Comparison of ENCODE assay signal across 2 cellular contexts in genomic region chrX:80139564-80139963, GRCh38.
TF ChIP-seq lines count a peak whose summit lies in the region.

No MANE protein-coding gene starts in this region.

TF ChIP-seq in GM23338, 12 proteins besides CTCF, POLR2A, EP300 and RAD21 (continued from another document):
- TF ChIP-seq NANOG (IDR thresholded peaks at IDR 0.05; ENCODE audit: borderline replicate concordance) (no peak), REST (IDR thresholded peaks at IDR 0.05; ENCODE audit: unreplicated experiment) (no peak), ZNF462 (CRISPR knock-in tag; IDR thresholded peaks at IDR 0.05) (no peak), POLR2AphosphoS5 (IDR thresholded peaks at IDR 0.05; ENCODE audit: low read depth) (no peak), EZH2phosphoT487 (IDR thresholded peaks at IDR 0.05; ENCODE audit: unreplicated experiment) (no peak), ETS1 (IDR thresholded peaks at IDR 0.05) (no peak), ZNF331 (CRISPR knock-in tag; IDR thresholded peaks at IDR 0.05; ENCODE audit: low read depth) (no peak)

TF ChIP-seq in H1, 55 proteins besides CTCF, POLR2A, EP300 and RAD21 (continued from another document):
- TF ChIP-seq NANOG (IDR thresholded peaks at IDR 0.05; ENCODE audit: insufficient read depth, low read depth, low read length, poor library complexity, severe bottlenecking) (no peak), SRF (IDR thresholded peaks at IDR 0.05; ENCODE audit: low read depth, low read length) (peak; percentile 51; the same call in 1 of the 2 replicates)
